ENCODE assay signal across 2 cellular contexts in genomic region chr14:69263364-69263763, GRCh38.
A peak's percentile ranks its signal among the peaks of the same experiment; 100 is the strongest.
TF ChIP-seq lines count a peak whose summit lies in the region.

No MANE protein-coding gene starts in this region.

TF ChIP-seq in IMR-90, 13 proteins besides CTCF, POLR2A, EP300 and RAD21:
- TF ChIP-seq RCOR1 (IDR thresholded peaks at IDR 0.05; ENCODE audit: insufficient replicate concordance, low read length) = peak; percentile 85
- 0 out of 2 replicates have a peak, but pooled peaks have one; percentile 45 for TF ChIP-seq MXI1 (IDR thresholded peaks at IDR 0.05; ENCODE audit: borderline replicate concordance, low read depth, low read length)
- TF ChIP-seq CEBPB (IDR thresholded peaks at IDR 0.05; ENCODE audit: low read depth, low read length) = peak; percentile 75
- no peak for TF ChIP-seq USF2 (IDR thresholded peaks at IDR 0.05; ENCODE audit: low read depth, low read length)
- TF ChIP-seq FOS (IDR thresholded peaks at IDR 0.05; ENCODE audit: low read depth, low read length) = peak; percentile 46
- no peak for TF ChIP-seq RFX5 (IDR thresholded peaks at IDR 0.05; ENCODE audit: low read depth, low read length)

TF ChIP-seq in K562, 482 proteins besides CTCF, POLR2A, EP300 and RAD21:
- peak; percentile 28; the same call in 1 of the 2 replicates for TF ChIP-seq RFX1 (IDR thresholded peaks at IDR 0.05)
- no peak for TF ChIP-seq ZNF431 (CRISPR knock-in tag; IDR thresholded peaks at IDR 0.05)
